In genomic region chrX:130523460-130524394, GRCh38 we compare ENCODE assay signal across 9 cellular contexts.
A peak's percentile ranks its signal among the peaks of the same experiment; 100 is the strongest.
DNase-seq lines count a peak whose midpoint lies in the region; ATAC-seq and TF ChIP-seq lines count a peak whose summit lies in the region.
"Had no signal": no experiment of that assay in that cellular context is flagged by ENCODE, and none has a peak within 500 bp of the region (broad histone marks: within the 10 kb centered on the region; RNA-seq: fewer than 3 reads in every experiment).

No MANE protein-coding gene starts in this region.

- no peaks in the 10 kb centered on the region for H3F3A ChIP-seq in PC-3 (ENCODE audit: low read length, unreplicated experiment)

- no peak overlapping the region for H3K9ac ChIP-seq in PC-3 (ENCODE audit: low read length)

- H3K4me3 ChIP-seq in PC-3 (ENCODE audit: low read length) (peak overlapping the region; percentile 67), epithelial cell of proximal tubule (ENCODE audit: low read depth, low read length) (peak overlapping the region; percentile 57)
- H3K4me3 ChIP-seq in naive thymus-derived CD4-positive, alpha-beta T cell (ENCODE audit: low read length): no peak overlapping the region
- H3K4me3 ChIP-seq: A549 had no signal

- no peak overlapping the region for H3K27ac ChIP-seq in PC-3 (ENCODE audit: low read length)
- no peak overlapping the region for H3K27ac ChIP-seq in naive thymus-derived CD4-positive, alpha-beta T cell (ENCODE audit: low read depth, low read length)
- H3K27ac ChIP-seq: A549 had no signal

- H3K4me1 ChIP-seq in PC-3 (ENCODE audit: insufficient read depth, low read length): 0 out of 2 replicates have a peak, but pooled peaks cover 3% of the 10 kb centered on the region
- H3K4me1 ChIP-seq in naive thymus-derived CD4-positive, alpha-beta T cell (ENCODE audit: control insufficient read depth in 2 of 2, insufficient read depth in 2 of 2, low read length in 2 of 2): no peaks in the 10 kb centered on the region
- H3K4me1 ChIP-seq: A549 had no signal

- no peaks in the 10 kb centered on the region for H3K9me3 ChIP-seq in PC-3 (ENCODE audit: low read length)
- no peaks in the 10 kb centered on the region for H3K9me3 ChIP-seq in naive thymus-derived CD4-positive, alpha-beta T cell (ENCODE audit: control insufficient read depth in 2 of 3, low read length in 3 of 3)
- H3K9me3 ChIP-seq: A549 had no signal

- CTCF ChIA-PET in PC-3 (lab: Charles Lee): no interaction called here
- CTCF ChIA-PET in naive thymus-derived CD4-positive, alpha-beta T cell (lab: Charles Lee): interaction anchor here (0.5 kb wide), 1 partner anchor 18 kb away, joined by 3 read pairs; no protein-coding TSS in a partner anchor

- no peaks in the 10 kb centered on the region for H3K27me3 ChIP-seq in PC-3 (ENCODE audit: low read length)
- no peaks in the 10 kb centered on the region for H3K27me3 ChIP-seq in naive thymus-derived CD4-positive, alpha-beta T cell (ENCODE audit: control insufficient read depth in 2 of 2, insufficient read depth in 2 of 2, low read length in 2 of 2)

- peak overlapping the region in 8 of 10 donors; percentile 32 to 68 (median 46) for H3K4me3 Mint-ChIP-seq in naive thymus-derived CD4-positive, alpha-beta T cell

- no peaks in the 10 kb centered on the region for H3K36me3 ChIP-seq in PC-3 (ENCODE audit: low read depth, low read length)
- no peaks in the 10 kb centered on the region for H3K36me3 ChIP-seq in naive thymus-derived CD4-positive, alpha-beta T cell (ENCODE audit: control insufficient read depth in 2 of 3, insufficient read depth in 3 of 3, low read length in 3 of 3)

- peaks cover 7 to 11% (median 9%) of the 10 kb centered on the region in 5 donors for H3K27me3 Mint-ChIP-seq in naive thymus-derived CD4-positive, alpha-beta T cell

- peak overlapping the region; percentile 80 for H2AFZ ChIP-seq in PC-3 (ENCODE audit: low read length)

- POLR2A ChIA-PET in PC-3 (lab: Charles Lee; ENCODE audit: unreplicated experiment): no interaction called here
- POLR2A ChIA-PET in naive thymus-derived CD4-positive, alpha-beta T cell (lab: Charles Lee): no interaction called here

- BruUV-seq in PC-3 (replicated peaks; lab: Mats Ljungman, UMichigan): no TSS peak

- H3K4me1 Mint-ChIP-seq in naive thymus-derived CD4-positive, alpha-beta T cell: peaks cover 0 to 7% (median 0%) of the 10 kb centered on the region in 7 donors

- peak overlapping the region; percentile 89 for H3K4me2 ChIP-seq in PC-3 (ENCODE audit: low read length)
- H3K4me2 ChIP-seq: A549 had no signal

- DNase-seq in NCI-H1417 (lab: John Stamatoyannopoulos, UW): peak; percentile 22 to 59 (median 44)
- no peak for DNase-seq in NCI-H1417 treated with DMSO at 0.1 percent for 48 hours (lab: John Stamatoyannopoulos, UW)
- peak; percentile 16 for DNase-seq in PC-3
- no peak for DNase-seq in epithelial cell of proximal tubule (ENCODE audit: low read depth)
- no peak for DNase-seq in naive thymus-derived CD4-positive, alpha-beta T cell
- no peak for DNase-seq in SHP77 (lab: John Stamatoyannopoulos, UW)
- DNase-seq in GM19240 (ENCODE audit: insufficient read length, low spot score): no peak

- no peaks in the 10 kb centered on the region for H3K9me2 ChIP-seq in PC-3 (replicated peaks; ENCODE audit: low read length)

- peaks cover 0 to 3% (median 0%) of the 10 kb centered on the region in 11 donors for H3K9me3 Mint-ChIP-seq in naive thymus-derived CD4-positive, alpha-beta T cell

- no peak overlapping the region for H3K27ac Mint-ChIP-seq in naive thymus-derived CD4-positive, alpha-beta T cell

- H3K79me2 ChIP-seq in PC-3 (ENCODE audit: low read length): no peaks in the 10 kb centered on the region

- ATAC-seq in PC-3 (peak; percentile 74), GM21381 (IDR thresholded peaks at IDR 0.05; ENCODE audit: unreplicated experiment) (no peak)
- ATAC-seq in naive thymus-derived CD4-positive, alpha-beta T cell: no peak
- ATAC-seq: A549 had no signal

- H4K20me1 ChIP-seq in PC-3 (ENCODE audit: low read length): no peaks in the 10 kb centered on the region

- intact Hi-C loops in PC-3 (cut with micrococcal nuclease): no loop called here
- intact Hi-C loops in naive thymus-derived CD4-positive, alpha-beta T cell (cut with micrococcal nuclease): no loop called here

- TF ChIP-seq CTCF in PC-3 (conservative IDR thresholded peaks at IDR 0.05; ENCODE audit: low read depth, low read length) (no peak), epithelial cell of proximal tubule (conservative IDR thresholded peaks at IDR 0.05; ENCODE audit: low read depth, low read length) (no peak)

- peaks cover 0 to 3% (median 0%) of the 10 kb centered on the region in 5 donors for H3K36me3 Mint-ChIP-seq in naive thymus-derived CD4-positive, alpha-beta T cell

Comparison
In these comparisons a context has a peak if more than half of its experiments do, and no peak if none do; other contexts are left out.
1. DNase-seq: peak in NCI-H1417 (3 of 3) and PC-3 (single experiment); none in NCI-H1417 treated with DMSO at 0.1 percent for 48 hours (single experiment), epithelial cell of proximal tubule (single experiment), naive thymus-derived CD4-positive, alpha-beta T cell (0 of 9), SHP77 (0 of 2) and GM19240 (single experiment).